In genomic region chr4:38667005-38667771, GRCh38 we compare ENCODE assay signal across 8 cellular contexts. TPM values are rescaled to one million over a fixed set of nuclear protein-coding genes. Genes with fewer than 3 reads are reported as not detected.
DNase-seq lines count a peak whose midpoint lies in the region; ATAC-seq and TF ChIP-seq lines count a peak whose summit lies in the region.

No MANE protein-coding gene starts in this region.

- peak; percentile 35 for DNase-seq in HEK293T (ENCODE audit: extremely low spot score)
- DNase-seq in NCI-H446 treated with DMSO at 0.1 percent for 48 hours (lab: John Stamatoyannopoulos, UW) = peak; percentile 68
- peak; percentile 40 to 56 for DNase-seq in activated CD4-positive, alpha-beta T cell treated with anti-CD3 and anti-CD28 coated beads for 4 hours
- DNase-seq in dermis microvascular lymphatic vessel endothelial cell (ENCODE audit: low read depth in 2 of 2) = peak; percentile 92 to 99
- peak; percentile 74 to 91 for DNase-seq in left colon
- peak; percentile 35 for DNase-seq in stimulated activated CD4-positive, alpha-beta T cell treated with anti-CD3 and anti-CD28 coated beads, Interleukin-2, amount 100 ng/mL, for 4 hours (ENCODE audit: low read depth)

- CTCF ChIA-PET in HEK293T (lab: Yijun Ruan, JAX) = interaction anchor here (0.5 to 1.1 kb wide), 4 partner anchors 8 to 347 kb away, joined by 3 to 5 read pairs (median 3); no protein-coding TSS in a partner anchor

- peaks cover 0 to 73% (median 33%) of the 10 kb centered on the region in 11 experiments; a peak in 18 of 22 replicates for H4K20me1 ChIP-seq in BLaER1 treated with 17β-estradiol and CSF1 and Interleukin-3, amounts not matched to agents 10 nM and 100 nM

- peak overlapping the region in 5 of 11 experiments; percentile 14 to 80 (median 47); a peak in 8 of 22 replicates for H3K9ac ChIP-seq in BLaER1 treated with 17β-estradiol and CSF1 and Interleukin-3, amounts not matched to agents 10 nM and 100 nM

- peaks cover 14 to 73% (median 25%) of the 10 kb centered on the region in 10 experiments for H3K4me1 ChIP-seq in BLaER1 treated with 17β-estradiol and CSF1 and Interleukin-3, amounts not matched to agents 10 nM and 100 nM

- H3K36me3 ChIP-seq in BLaER1 treated with 17β-estradiol and CSF1 and Interleukin-3, amounts not matched to agents 10 nM and 100 nM = peaks cover 0 to 18% (median 0%) of the 10 kb centered on the region in 11 experiments; a peak in 1 of 22 replicates

- intact Hi-C loops in left colon (cut with DNase I, micrococcal nuclease) = no loop called here

- POLR2A ChIA-PET in HEK293T (lab: Yijun Ruan, JAX) = no interaction called here

- H3K27me3 ChIP-seq in BLaER1 treated with 17β-estradiol and CSF1 and Interleukin-3, amounts not matched to agents 10 nM and 100 nM = peaks cover 39 to 99% (median 97%) of the 10 kb centered on the region in 11 experiments

- ATAC-seq in left colon = peak; percentile 56
- no peak for ATAC-seq in GM18520 (IDR thresholded peaks at IDR 0.05; ENCODE audit: unreplicated experiment)

- no peaks in the 10 kb centered on the region for H3K9me3 ChIP-seq in BLaER1 treated with 17β-estradiol and CSF1 and Interleukin-3, amounts not matched to agents 10 nM and 100 nM (replicated peaks in 1 of 11)

- H3K27ac ChIP-seq in BLaER1 treated with 17β-estradiol and CSF1 and Interleukin-3, amounts not matched to agents 10 nM and 100 nM = peak overlapping the region in 4 of 11 experiments; percentile 34 to 61 (median 43); a peak in 6 of 22 replicates

- H3K4me3 ChIP-seq in BLaER1 treated with 17β-estradiol and CSF1 and Interleukin-3, amounts not matched to agents 10 nM and 100 nM = peak overlapping the region in 4 of 10 experiments; percentile 3 to 94 (median 64); a peak in 7 of 20 replicates

- peak overlapping the region in 7 of 11 experiments; percentile 20 to 92 (median 67); a peak in 13 of 22 replicates for H3K4me2 ChIP-seq in BLaER1 treated with 17β-estradiol and CSF1 and Interleukin-3, amounts not matched to agents 10 nM and 100 nM

TF ChIP-seq in HEK293T, 16 proteins besides CTCF, POLR2A, EP300 and RAD21:
- no peak for TF ChIP-seq FOXK2 (IDR thresholded peaks at IDR 0.05)
- no peak for TF ChIP-seq TARDBP (IDR thresholded peaks at IDR 0.05)
- no peak for TF ChIP-seq HDGF (IDR thresholded peaks at IDR 0.05; ENCODE audit: borderline replicate concordance)
- no peak for TF ChIP-seq L3MBTL2 (conservative IDR thresholded peaks at IDR 0.05)

RNA-seq across cellular contexts. Expression of gene KLF3, which starts 3.2 kb away (rescaled TPM):
- 15.8 and 24.8 TPM in 2 replicates for total RNA-seq in dermis microvascular lymphatic vessel endothelial cell
- total RNA-seq in left colon = 100 to 1,000 TPM; 146 to 153 TPM

Comparison
In these comparisons a context has a peak if more than half of its experiments do, and no peak if none do; other contexts are left out.
1. DNase-seq: peak in every context shown above with its lines; median percentile 96 in dermis microvascular lymphatic vessel endothelial cell; 82 in left colon; 68 in NCI-H446 treated with DMSO at 0.1 percent for 48 hours; 48 in activated CD4-positive, alpha-beta T cell treated with anti-CD3 and anti-CD28 coated beads for 4 hours; 35 in HEK293T; 35 in stimulated activated CD4-positive, alpha-beta T cell treated with anti-CD3 and anti-CD28 coated beads, Interleukin-2, amount 100 ng/mL, for 4 hours.